In the genomic region with DNA sequence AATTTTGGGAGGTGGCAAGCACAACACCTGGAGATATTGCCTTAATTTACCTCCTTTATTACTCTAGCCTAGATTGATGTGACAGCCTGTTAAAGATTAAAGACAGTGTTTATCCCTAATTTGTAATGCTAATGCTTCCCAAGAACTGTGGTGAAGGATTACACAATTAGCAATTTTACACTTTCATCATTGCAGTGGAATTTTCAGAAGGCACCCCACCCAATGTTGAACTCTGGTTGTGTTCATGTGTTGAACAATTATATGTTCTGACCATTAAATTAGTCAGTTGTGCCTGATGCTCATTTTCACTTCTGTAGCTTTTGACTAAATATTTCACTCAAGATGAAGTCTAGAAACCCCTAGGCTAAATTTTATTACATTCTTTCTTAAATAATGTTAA, we compare ENCODE assay signal across 27 cellular contexts.
"Had no signal": no experiment of that assay in that cellular context is flagged by ENCODE, and none has a peak within 500 bp of the region (broad histone marks: within the 10 kb centered on the region; RNA-seq: fewer than 3 reads in every experiment).

No MANE protein-coding gene starts in this region.

- H3K4me1 ChIP-seq: gastrocnemius medialis, psoas muscle, thyroid gland had no signal

- H3K27me3 ChIP-seq: cardiac muscle cell, gastrocnemius medialis, neutrophil, ovary, thyroid gland had no signal

- H3K36me3 Mint-ChIP-seq: activated naive CD8-positive, alpha-beta T cell treated with anti-CD3 and anti-CD28 coated beads for 36 hours had no signal

- ATAC-seq: activated T-cell treated with anti-CD3 and anti-CD28 coated beads, Interleukin-2, amount 50 U/mL, for 4 hours; esophagus mucosa; gastrocnemius medialis; left cardiac atrium; naive thymus-derived CD8-positive, alpha-beta T cell; psoas muscle; right cardiac atrium; stimulated activated naive CD8-positive, alpha-beta T cell treated with anti-CD3 and anti-CD28 coated beads, Interleukin-15, Interleukin-2, amounts not matched to agents 100 U/mL and 50 U/mL, for 24 hours; T-helper 17 cell had no signal

- H3K4me1 Mint-ChIP-seq: activated naive CD8-positive, alpha-beta T cell treated with anti-CD3 and anti-CD28 coated beads for 36 hours; T-helper 17 cell had no signal

- H3K27me3 Mint-ChIP-seq: memory B cell, T-helper 17 cell had no signal

- DNase-seq: activated CD4-positive, alpha-beta T cell treated with anti-CD3 and anti-CD28 coated beads for 4 hours; activated CD4-positive, alpha-beta T cell treated with anti-CD3 and anti-CD28 coated beads, Interleukin-2, amount 50 U/mL, for 48 hours; activated CD4-positive, CD25-positive, alpha-beta regulatory T cell; activated CD8-positive, alpha-beta memory T cell treated with anti-CD3 and anti-CD28 coated beads, Interleukin-2, amount 50 U/mL, for 48 hours; activated naive CD4-positive, alpha-beta T cell treated with Interleukin-2 at 50 U/mL for 16 hours; activated naive CD8-positive, alpha-beta T cell treated with anti-CD3 and anti-CD28 coated beads for 36 hours; activated T-cell treated with anti-CD3 and anti-CD28 coated beads, Interleukin-2, amount 50 U/mL, for 4 hours; amniotic stem cell; cortex of kidney; gastrocnemius medialis; head of caudate nucleus; hypothalamus; left cardiac atrium; naive thymus-derived CD8-positive, alpha-beta T cell; ovary; psoas muscle; right cardiac atrium; stimulated activated CD4-positive, alpha-beta T cell treated with anti-CD3 and anti-CD28 coated beads, Interleukin-12 subunit alpha, Interleukin-12 subunit beta, amount 100 ng/mL, for 4 hours; stimulated activated CD4-positive, alpha-beta T cell treated with anti-CD3 and anti-CD28 coated beads, Interleukin-4, amount 100 ng/mL, for 4 hours; stimulated activated naive CD8-positive, alpha-beta T cell treated with anti-CD3 and anti-CD28 coated beads, Interleukin-15, Interleukin-2, amounts not matched to agents 100 U/mL and 50 U/mL, for 24 hours; T-helper 17 cell; thyroid gland had no signal

- H3K27ac Mint-ChIP-seq: activated naive CD8-positive, alpha-beta T cell treated with anti-CD3 and anti-CD28 coated beads for 36 hours; activated T-helper 2 cell treated with anti-CD3 and anti-CD28 coated beads, Interferon-gamma antibody, Interleukin-2, Interleukin-4, amounts not matched to agents 10 μg/mL and 5 μg/mL and 100 μg/mL, durations not matched to agents 14 hours and 24 hours and 36 hours; memory B cell; naive thymus-derived CD8-positive, alpha-beta T cell; T-helper 17 cell had no signal

- H3K36me3 ChIP-seq: cardiac muscle cell, gastrocnemius medialis, neutrophil, ovary, thyroid gland had no signal

- H3K4me3 ChIP-seq: cardiac muscle cell, gastrocnemius medialis, ovary, psoas muscle, thyroid gland had no signal

- H3K4me3 Mint-ChIP-seq: activated naive CD8-positive, alpha-beta T cell treated with anti-CD3 and anti-CD28 coated beads for 36 hours; activated T-cell treated with anti-CD3 and anti-CD28 coated beads, Interleukin-2, amount 50 U/mL, for 4 hours; memory B cell; naive thymus-derived CD8-positive, alpha-beta T cell; T-helper 17 cell had no signal

- H3K9me3 Mint-ChIP-seq: activated T-helper 2 cell treated with anti-CD3 and anti-CD28 coated beads, Interferon-gamma antibody, Interleukin-2, Interleukin-4, amounts not matched to agents 10 μg/mL and 5 μg/mL and 100 μg/mL, durations not matched to agents 14 hours and 24 hours and 36 hours; memory B cell had no signal

- H3K27ac ChIP-seq: cardiac muscle cell, gastrocnemius medialis, neutrophil, ovary, psoas muscle, thyroid gland had no signal

- H3K9me3 ChIP-seq: gastrocnemius medialis, neutrophil, ovary, psoas muscle, thyroid gland had no signal
